In genomic region chr13:50353651-50354415, GRCh38 we compare ENCODE assay signal across 11 cellular contexts.
DNase-seq lines count a peak whose midpoint lies in the region; ATAC-seq and TF ChIP-seq lines count a peak whose summit lies in the region.
"Had no signal": no experiment of that assay in that cellular context is flagged by ENCODE, and none has a peak within 500 bp of the region (broad histone marks: within the 10 kb centered on the region; RNA-seq: fewer than 3 reads in every experiment).

No MANE protein-coding gene starts in this region.

- no peaks in the 10 kb centered on the region for H3K27me3 Mint-ChIP-seq in Calu3 (ENCODE audit: unreplicated experiment)

- H3K36me3 Mint-ChIP-seq in Calu3 (ENCODE audit: insufficient read depth, unreplicated experiment), result no peaks in the 10 kb centered on the region
- H3K36me3 Mint-ChIP-seq: CD8-positive, alpha-beta T cell had no signal

- CTCF ChIA-PET in Panc1 (lab: Charles Lee) (no interaction called here), Calu3 (lab: Charles Lee) (no interaction called here)

- BruUV-seq in Panc1 (replicated peaks; lab: Mats Ljungman, UMichigan), result no TSS peak
- no TSS peak for BruUV-seq in Calu3 (replicated peaks; lab: Mats Ljungman, UMichigan)

- H3K4me1 Mint-ChIP-seq in Calu3 (ENCODE audit: low read depth, unreplicated experiment), result peaks cover 15% of the 10 kb centered on the region

- H4K20me1 ChIP-seq in fibroblast of lung (ENCODE audit: control insufficient read depth, extremely low read depth, insufficient read depth, low read length), result no peaks in the 10 kb centered on the region

- H3K4me3 Mint-ChIP-seq in Calu3 (ENCODE audit: low read depth, unreplicated experiment), result no peak overlapping the region
- H3K4me3 Mint-ChIP-seq: activated T-cell treated with anti-CD3 and anti-CD28 coated beads, Interleukin-2, amount 50 U/mL, for 24 hours; CD8-positive, alpha-beta T cell had no signal

- no peaks in the 10 kb centered on the region for H3K79me2 ChIP-seq in fibroblast of lung (ENCODE audit: control insufficient read depth, insufficient read depth, low read length)

- H2AFZ ChIP-seq in fibroblast of lung (ENCODE audit: low read length), result no peak overlapping the region

- H3K4me3 ChIP-seq in Panc1 (ENCODE audit: low read depth in 2 of 2, low read length in 2 of 2) (no peak overlapping the region), fibroblast of lung (replicated peaks in 1 of 4; ENCODE audit: control extremely low read depth in 1 of 4, insufficient read depth in 1 of 4, low read depth in 3 of 4, low read length in 4 of 4) (no peak overlapping the region)
- H3K4me3 ChIP-seq: heart left ventricle had no signal

- no peak overlapping the region for H3K9ac ChIP-seq in fibroblast of lung (ENCODE audit: insufficient read depth, low read length)

- peak overlapping the region; percentile 51; the same call in 1 of the 2 replicates for H3K27ac ChIP-seq in Panc1 (ENCODE audit: low read length)
- H3K27ac ChIP-seq in fibroblast of lung (ENCODE audit: insufficient read depth, low read length), result no peak overlapping the region
- H3K27ac ChIP-seq: heart left ventricle had no signal

- in situ Hi-C loops in Panc1 (cut with HindIII; ENCODE audit: low pct_unique_long_range_greater_than_20kb, low sequenced_read_pairs), result no loop called here

- H3K27me3 ChIP-seq in Panc1 (ENCODE audit: control insufficient read depth, insufficient read depth, low read length) (no peaks in the 10 kb centered on the region), fibroblast of lung (ENCODE audit: control insufficient read depth, insufficient read depth, low read length) (no peaks in the 10 kb centered on the region)
- H3K27me3 ChIP-seq: heart left ventricle had no signal

- TF ChIP-seq CTCF in Panc1 (IDR thresholded peaks at IDR 0.05) (no peak), fibroblast of lung (conservative IDR thresholded peaks at IDR 0.05 in 1 of 2, IDR thresholded peaks at IDR 0.05 in 1 of 2; ENCODE audit: low read depth in 1 of 2, low read length in 2 of 2) (no peak), Calu3 (IDR thresholded peaks at IDR 0.05; ENCODE audit: unreplicated experiment) (no peak)

- no peak overlapping the region for H3K4me2 ChIP-seq in fibroblast of lung (ENCODE audit: extremely low read depth, insufficient read depth, low read length)

- intact Hi-C loops in Panc1 (cut with micrococcal nuclease; ENCODE audit: unreplicated experiment) (no loop called here), Calu3 (cut with micrococcal nuclease; ENCODE audit: unreplicated experiment) (loop anchor here (10.0 kb wide), 1 partner anchor 69 kb away; no protein-coding TSS in a partner anchor)

- ATAC-seq in Panc1 (no peak), HG03354 (IDR thresholded peaks at IDR 0.05; ENCODE audit: poor library complexity, severe bottlenecking, unreplicated experiment) (no peak)
- ATAC-seq: CD8-positive, alpha-beta T cell; heart left ventricle had no signal

- H3K9me3 ChIP-seq in Panc1 (ENCODE audit: control insufficient read depth, insufficient read depth, low read depth, low read length), result no peaks in the 10 kb centered on the region
- no peaks in the 10 kb centered on the region for H3K9me3 ChIP-seq in fibroblast of lung (ENCODE audit: control insufficient read depth, insufficient read depth, low read depth, low read length)
- H3K9me3 ChIP-seq: heart left ventricle had no signal

- H3K36me3 ChIP-seq in Panc1 (ENCODE audit: control insufficient read depth, insufficient read depth, low read length) (no peaks in the 10 kb centered on the region; the same call in 1 of the 2 replicates), fibroblast of lung (ENCODE audit: control insufficient read depth, insufficient read depth, low read length) (no peaks in the 10 kb centered on the region)
- H3K36me3 ChIP-seq: heart left ventricle had no signal

- H3K9me3 Mint-ChIP-seq in Calu3 (ENCODE audit: low read depth, unreplicated experiment), result no peaks in the 10 kb centered on the region
- H3K9me3 Mint-ChIP-seq: activated T-cell treated with anti-CD3 and anti-CD28 coated beads, Interleukin-2, amount 50 U/mL, for 24 hours; CD8-positive, alpha-beta T cell had no signal

- POLR2A ChIA-PET in Panc1 (lab: Charles Lee), result no interaction called here

- H3K4me1 ChIP-seq in Panc1 (ENCODE audit: control insufficient read depth, insufficient read depth, low read length), result peaks cover 15% of the 10 kb centered on the region; the same call in 1 of the 2 replicates
- H3K4me1 ChIP-seq in fibroblast of lung (ENCODE audit: control insufficient read depth, extremely low read depth, insufficient read depth, low read length), result peaks cover 9% of the 10 kb centered on the region

- H3K27ac Mint-ChIP-seq in Calu3 (ENCODE audit: unreplicated experiment), result no peak overlapping the region
- H3K27ac Mint-ChIP-seq: activated T-cell treated with anti-CD3 and anti-CD28 coated beads, Interleukin-2, amount 50 U/mL, for 24 hours; CD8-positive, alpha-beta T cell had no signal

- DNase-seq in EL, result peak; percentile 49
- no peak for DNase-seq in Panc1 (ENCODE audit: low read depth, low spot score)
- peak; percentile 67 to 75 for DNase-seq in fibroblast of lung (ENCODE audit: low read depth in 2 of 2)
- DNase-seq in pons (ENCODE audit: low spot score), result peak; percentile 10
- DNase-seq in activated CD4-positive, alpha-beta T cell treated with anti-CD3 and anti-CD28 coated beads for 48 hours, result no peak
- no peak for DNase-seq in Calu3
- no peak for DNase-seq in NCI-H1417 treated with DMSO at 0.1 percent for 48 hours (lab: John Stamatoyannopoulos, UW)
- DNase-seq: activated T-cell treated with anti-CD3 and anti-CD28 coated beads, Interleukin-2, amount 50 U/mL, for 24 hours; CD8-positive, alpha-beta T cell; heart left ventricle had no signal

Comparison
In these comparisons a context has a peak if more than half of its experiments do, and no peak if none do; other contexts are left out.
1. DNase-seq: peak in EL (single experiment), fibroblast of lung (2 of 2) and pons (single experiment); none in Panc1 (single experiment), activated CD4-positive, alpha-beta T cell treated with anti-CD3 and anti-CD28 coated beads for 48 hours (single experiment), Calu3 (single experiment) and NCI-H1417 treated with DMSO at 0.1 percent for 48 hours (single experiment).